ENCODE assay signal across 10 cellular contexts in the genomic region with DNA sequence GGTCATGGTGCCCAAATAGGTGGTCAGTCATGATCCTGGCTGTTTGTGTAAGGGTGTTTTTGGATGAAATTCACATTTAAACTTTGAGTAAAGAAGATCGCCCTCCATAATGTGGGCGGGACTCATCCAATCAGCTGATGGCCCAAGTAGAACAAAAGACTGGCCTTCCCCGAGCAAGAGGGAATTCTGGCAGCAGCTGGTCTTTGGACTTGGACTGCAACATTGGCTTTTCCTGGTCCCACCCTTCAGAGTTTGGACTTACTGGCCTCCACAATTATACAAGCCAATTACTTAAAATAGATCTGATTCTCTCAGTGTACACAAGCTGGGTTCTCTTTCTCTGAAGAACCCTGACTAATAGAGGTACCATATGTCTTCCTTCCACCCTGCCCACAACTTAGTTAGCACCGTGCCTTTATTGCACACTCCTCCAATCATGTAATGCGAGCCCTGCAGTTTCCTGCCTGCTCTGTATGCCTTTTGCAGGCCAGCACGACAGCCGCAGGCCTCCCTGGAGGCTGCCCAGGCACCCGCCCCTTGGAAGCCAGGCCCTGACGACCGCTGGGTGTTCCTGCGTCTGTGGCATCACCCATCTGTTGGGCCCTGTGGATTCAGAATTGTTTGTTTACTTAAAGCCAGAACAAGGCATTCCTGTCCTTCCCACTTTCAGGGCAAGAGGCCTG. TPM values are rescaled to one million over a fixed set of nuclear protein-coding genes. Genes with fewer than 3 reads are reported as not detected.
DNase-seq lines count a peak whose midpoint lies in the region; ATAC-seq lines count a peak whose summit lies in the region.
"Had no signal": no experiment of that assay in that cellular context is flagged by ENCODE, and none has a peak within 500 bp of the region (broad histone marks: within the 10 kb centered on the region; RNA-seq: fewer than 3 reads in every experiment).

No MANE protein-coding gene starts in this region.

- DNase-seq in NCI-H2171 (lab: John Stamatoyannopoulos, UW) (peak; percentile 79), epidermal melanocyte (ENCODE audit: insufficient read length, low spot score) (peak; percentile 46), middle frontal gyrus (ENCODE audit: extremely low spot score, low spot score) (peak; percentile 7), ureter (ENCODE audit: low spot score) (peak; percentile 72), KG1 (lab: John Stamatoyannopoulos, UW) (no peak)
- DNase-seq in activated CD8-positive, alpha-beta memory T cell treated with anti-CD3 and anti-CD28 coated beads for 24 hours, result no peak
- DNase-seq in activated CD4-positive, CD25-positive, alpha-beta regulatory T cell (lab: John Stamatoyannopoulos, UW), result no peak
- DNase-seq: stimulated activated CD4-positive, alpha-beta T cell treated with anti-CD3 and anti-CD28 coated beads, Interleukin-1b, Interleukin-23, amount 100 ng/mL, for 48 hours; T-helper 9 cell had no signal

- ATAC-seq in HG03378 (IDR thresholded peaks at IDR 0.05; ENCODE audit: unreplicated experiment), result no peak

RNA-seq across cellular contexts. Expression of a gene that starts 1.2 kb away (rescaled TPM):
- total RNA-seq in ureter, result 31.4 TPM

RNA-seq across cellular contexts. Expression of a gene that starts 20.5 kb away (rescaled TPM):
- total RNA-seq in ureter, result 16.8 TPM

Comparison
In these comparisons a context has a peak if more than half of its experiments do, and no peak if none do; other contexts are left out.
1. DNase-seq: peak in NCI-H2171 (single experiment), epidermal melanocyte (single experiment), middle frontal gyrus (single experiment) and ureter (single experiment); none in activated CD8-positive, alpha-beta memory T cell treated with anti-CD3 and anti-CD28 coated beads for 24 hours (single experiment), KG1 (single experiment) and activated CD4-positive, CD25-positive, alpha-beta regulatory T cell (0 of 4).